Comparison of ENCODE assay signal across 8 cellular contexts in the genomic region with DNA sequence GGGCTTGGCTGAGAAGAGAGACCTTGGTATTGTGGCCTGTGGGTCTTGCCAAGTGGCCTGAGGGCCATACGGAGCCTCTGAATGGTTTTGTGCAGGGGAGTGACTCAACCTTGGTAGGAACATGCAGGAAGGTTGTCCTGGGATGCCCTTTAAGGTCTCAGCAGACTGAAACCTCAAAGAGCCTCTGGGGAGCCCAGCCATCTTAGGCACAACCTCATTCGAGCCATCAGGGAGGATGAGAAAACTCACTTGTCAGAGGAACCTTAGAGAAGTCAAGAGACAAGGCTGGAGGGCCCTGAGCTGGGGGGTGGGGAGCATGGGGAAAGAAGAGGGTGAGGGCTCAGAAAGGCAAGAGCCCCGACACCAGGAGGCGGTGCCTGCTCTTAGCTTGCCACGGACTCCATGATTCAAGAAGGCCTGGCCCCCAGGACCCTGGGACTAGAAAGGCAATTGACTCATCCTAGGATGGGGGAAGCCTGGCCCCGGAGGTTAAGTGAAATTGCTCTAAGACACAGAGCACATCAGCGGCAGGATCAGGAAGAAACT. TPM values are rescaled to one million over a fixed set of nuclear protein-coding genes. Genes with fewer than 3 reads are reported as not detected.
DNase-seq lines count a peak whose midpoint lies in the region; ATAC-seq lines count a peak whose summit lies in the region.

No MANE protein-coding gene starts in this region.

- H3K9me3 Mint-ChIP-seq in naive thymus-derived CD8-positive, alpha-beta T cell, result no peaks in the 10 kb centered on the region

- H3K4me3 Mint-ChIP-seq in naive thymus-derived CD8-positive, alpha-beta T cell, result peak overlapping the region; percentile 78 to 92 (median 89)

- ATAC-seq in GM18861 (IDR thresholded peaks at IDR 0.05; ENCODE audit: unreplicated experiment) (peak; percentile 18), HG03039 (IDR thresholded peaks at IDR 0.05; ENCODE audit: unreplicated experiment) (peak; percentile 1)
- ATAC-seq in naive thymus-derived CD8-positive, alpha-beta T cell, result peak in 1 of 2 donors; percentile 1

- DNase-seq in AG08395 (ENCODE audit: low spot score) (peak; percentile 90), SKM-1 treated with dmso at 0.1 percent for 144 hours (lab: John Stamatoyannopoulos, UW; ENCODE audit: unreplicated experiment) (peak; percentile 27), NCI-H1694 (lab: John Stamatoyannopoulos, UW) (no peak), NCI-H1092 treated with DMSO at 0.1 percent for 48 hours (lab: John Stamatoyannopoulos, UW) (no peak)
- peak; percentile 24 for DNase-seq in effector CD4-positive, alpha-beta T cell
- DNase-seq in naive thymus-derived CD8-positive, alpha-beta T cell, result peak in 1 of 10 donors; percentile 11

- no peaks in the 10 kb centered on the region for H3K27me3 Mint-ChIP-seq in naive thymus-derived CD8-positive, alpha-beta T cell

- POLR2A ChIA-PET in naive thymus-derived CD8-positive, alpha-beta T cell (lab: Charles Lee), result interaction anchor here (0.8 to 8.4 kb wide), 5 partner anchors 10 to 359 kb away, joined by 3 to 263 read pairs (median 3); a partner anchor contains a TSS

- peaks cover 0 to 3% (median 0%) of the 10 kb centered on the region in 3 donors for H3K36me3 Mint-ChIP-seq in naive thymus-derived CD8-positive, alpha-beta T cell

- peaks cover 42 to 61% (median 49%) of the 10 kb centered on the region in 4 donors for H3K4me1 Mint-ChIP-seq in naive thymus-derived CD8-positive, alpha-beta T cell

- peak overlapping the region; percentile 91 to 100 (median 98) for H3K27ac Mint-ChIP-seq in naive thymus-derived CD8-positive, alpha-beta T cell

RNA-seq across cellular contexts. Expression of a gene that starts 13.0 kb away (rescaled TPM):
- total RNA-seq in naive thymus-derived CD8-positive, alpha-beta T cell, result 10 to 100 TPM; 23.3 to 24.5 TPM
- polyA plus RNA-seq in naive thymus-derived CD8-positive, alpha-beta T cell, result 100 to 1,000 TPM; 145 to 171 (median 146) TPM

RNA-seq across cellular contexts. Expression of a gene that starts 24.0 kb away (rescaled TPM):
- total RNA-seq in naive thymus-derived CD8-positive, alpha-beta T cell, result 1 to 10 TPM; 2.0 to 2.3 TPM
- 10 to 100 TPM in 1 of 3 donors, 1 to 10 TPM in 2; 1.8 to 69.5 (median 3.3) TPM for polyA plus RNA-seq in naive thymus-derived CD8-positive, alpha-beta T cell

RNA-seq across cellular contexts. Expression of a gene that starts 55.1 kb away (rescaled TPM):
- 10 to 100 TPM; 19.6 to 24.7 TPM for total RNA-seq in naive thymus-derived CD8-positive, alpha-beta T cell
- 1 to 10 TPM in 2 of 3 donors, under 1 TPM in 1; 0.57 to 2.4 (median 1.0) TPM for polyA plus RNA-seq in naive thymus-derived CD8-positive, alpha-beta T cell

Comparison
In these comparisons a context has a peak if more than half of its experiments do, and no peak if none do; other contexts are left out.
1. DNase-seq: peak in AG08395 (single experiment), SKM-1 treated with dmso at 0.1 percent for 144 hours (single experiment) and effector CD4-positive, alpha-beta T cell (single experiment); none in NCI-H1694 (single experiment) and NCI-H1092 treated with DMSO at 0.1 percent for 48 hours (single experiment).